Comparison of ENCODE assay signal across 15 cellular contexts in genomic region chr19:34432797-34433196, GRCh38. TPM values are rescaled to one million over a fixed set of nuclear protein-coding genes. Genes with fewer than 3 reads are reported as not detected.
A peak's percentile ranks its signal among the peaks of the same experiment; 100 is the strongest.
DNase-seq lines count a peak whose midpoint lies in the region; ATAC-seq, FAIRE-seq and TF ChIP-seq lines count a peak whose summit lies in the region.
"Had no signal": no experiment of that assay in that cellular context is flagged by ENCODE, and none has a peak within 500 bp of the region (broad histone marks: within the 10 kb centered on the region; RNA-seq: fewer than 3 reads in every experiment).

No MANE protein-coding gene starts in this region.

- H4K20me1 ChIP-seq in HepG2 (ENCODE audit: insufficient read depth, low read length) = peaks cover 47% of the 10 kb centered on the region
- H4K20me1 ChIP-seq in osteoblast (ENCODE audit: insufficient read depth, low read length) = peaks cover 55% of the 10 kb centered on the region

- H3K4me2 ChIP-seq in HepG2 (ENCODE audit: low read depth, low read length) (no peak overlapping the region), osteoblast (ENCODE audit: insufficient read depth, low read length) (no peak overlapping the region)

- H3K9ac ChIP-seq in liver (ENCODE audit: low read depth in 1 of 2, low read length in 2 of 2) (no peak overlapping the region), HepG2 (ENCODE audit: insufficient read depth, low read depth, low read length) (no peak overlapping the region)

- no peak overlapping the region for H2AFZ ChIP-seq in HepG2 (ENCODE audit: low read length)
- H2AFZ ChIP-seq in osteoblast (ENCODE audit: low read length) = no peak overlapping the region

- FAIRE-seq in HepG2 (lab: Jason Lieb, UNC) = no peak
- FAIRE-seq: GM12892 had no signal

- no peak for ATAC-seq in HepG2
- no peak for ATAC-seq in GM18520 (IDR thresholded peaks at IDR 0.05; ENCODE audit: unreplicated experiment)
- ATAC-seq in HG03175 (IDR thresholded peaks at IDR 0.05; ENCODE audit: unreplicated experiment) = no peak
- ATAC-seq in omental fat pad (ENCODE audit: low FRiP score) = no peak
- ATAC-seq: upper lobe of right lung had no signal

- peaks cover 6 to 28% (median 22%) of the 10 kb centered on the region in 4 donors for H3K36me3 ChIP-seq in liver (ENCODE audit: control insufficient read depth in 4 of 4, insufficient read depth in 3 of 4, low read depth in 1 of 4, low read length in 3 of 4)
- peaks cover 6 to 50% of the 10 kb centered on the region in 2 experiments for H3K36me3 ChIP-seq in HepG2 (replicated peaks in 1 of 2; ENCODE audit: control insufficient read depth in 1 of 2, insufficient read depth in 2 of 2, low read length in 2 of 2)
- peaks cover 55% of the 10 kb centered on the region for H3K36me3 ChIP-seq in osteoblast (ENCODE audit: insufficient read depth, low read length)

- H3K27me3 ChIP-seq in liver (ENCODE audit: control insufficient read depth in 4 of 4, insufficient read depth in 4 of 4, low read length in 3 of 4) (no peaks in the 10 kb centered on the region), HepG2 (ENCODE audit: control insufficient read depth in 1 of 2, insufficient read depth in 2 of 2, low read length in 2 of 2) (no peaks in the 10 kb centered on the region; a peak in 1 of 5 replicates), osteoblast (ENCODE audit: insufficient read depth, low read length) (no peaks in the 10 kb centered on the region)
- H3K27me3 ChIP-seq: upper lobe of right lung had no signal

- in situ Hi-C loops in HepG2 (cut with HindIII; ENCODE audit: extremely low pct_ligation_motif_present, low pct_unique_long_range_greater_than_20kb) = no loop called here

- POLR2A ChIA-PET in HepG2 (lab: Yijun Ruan, JAX) = no interaction called here

- WGBS in liver = 86% methylated on average over 5 of the region's 5 CpGs
- 95% methylated on average over 5 of the region's 5 CpGs for WGBS in HepG2 (ENCODE audit: low lambda C conversion rate)

- TF ChIP-seq POLR2A in HepG2 (IDR thresholded peaks at IDR 0.05; ENCODE audit: insufficient read depth in 1 of 2, low read depth in 2 of 2, low read length in 2 of 2) = no peak

- TF ChIP-seq RAD21 in liver (IDR thresholded peaks at IDR 0.05) (no peak), HepG2 (CRISPR knock-in tag; IDR thresholded peaks at IDR 0.05) (no peak)

- CTCF ChIA-PET in HepG2 (lab: Yijun Ruan, JAX; ENCODE audit: low intra/inter-chr PET ratio, low total read pairs) = no interaction called here

- H3K4me1 ChIP-seq in liver (ENCODE audit: control insufficient read depth in 4 of 4, insufficient read depth in 4 of 4, low read length in 3 of 4) (peaks cover 2 to 22% (median 15%) of the 10 kb centered on the region in 4 donors), HepG2 (ENCODE audit: insufficient read depth, low read length) (peaks cover 36% of the 10 kb centered on the region), osteoblast (ENCODE audit: insufficient read depth, low read length) (peaks cover 30% of the 10 kb centered on the region)

- TF ChIP-seq EP300 in HepG2 (IDR thresholded peaks at IDR 0.05; ENCODE audit: low read depth in 2 of 2, low read length in 2 of 2) (no peak), HepG2 (CRISPR knock-in tag; IDR thresholded peaks at IDR 0.05; ENCODE audit: borderline replicate concordance) (no peak)

- DNase-seq in HepG2 (ENCODE audit: low spot score) (no peak), fibroblast of mammary gland (ENCODE audit: low read depth) (peak; percentile 71), osteoblast (ENCODE audit: insufficient read length, low spot score, missing footprints) (no peak), SKM-1 treated with dmso at 0.1 percent for 144 hours (lab: John Stamatoyannopoulos, UW; ENCODE audit: unreplicated experiment) (no peak), omental fat pad (ENCODE audit: low spot score) (no peak)
- DNase-seq: caudate nucleus, HCEC 1CT, NCI-H524, retina, SHP77 treated with DMSO at 0.1 percent for 48 hours, upper lobe of right lung had no signal

- no peaks in the 10 kb centered on the region for H3K9me3 ChIP-seq in liver (ENCODE audit: control insufficient read depth in 4 of 4, low read length in 3 of 4)
- H3K9me3 ChIP-seq in HepG2 (ENCODE audit: low read length) = no peaks in the 10 kb centered on the region
- H3K9me3 ChIP-seq in osteoblast (ENCODE audit: low read depth, low read length) = no peaks in the 10 kb centered on the region
- H3K9me3 ChIP-seq: upper lobe of right lung had no signal

- H3K79me2 ChIP-seq in HepG2 (ENCODE audit: insufficient read depth, low read length) = peaks cover 66% of the 10 kb centered on the region
- H3K79me2 ChIP-seq in osteoblast (ENCODE audit: insufficient read depth, low read length) = peaks cover 92% of the 10 kb centered on the region

- TF ChIP-seq CTCF in liver (IDR thresholded peaks at IDR 0.05; ENCODE audit: low read depth, low read length, missing input control) (no peak), HepG2 (CRISPR knock-in tag; IDR thresholded peaks at IDR 0.05) (no peak), fibroblast of mammary gland (conservative IDR thresholded peaks at IDR 0.05; ENCODE audit: control insufficient read depth, insufficient read depth, low read depth, low read length) (no peak), osteoblast (IDR thresholded peaks at IDR 0.05; ENCODE audit: extremely low read depth, low read depth, low read length) (no peak), omental fat pad (IDR thresholded peaks at IDR 0.05) (no peak)

- no peak overlapping the region for H3K27ac ChIP-seq in liver (ENCODE audit: low read depth in 1 of 2, low read length in 2 of 2)
- H3K27ac ChIP-seq in HepG2 (ENCODE audit: extremely low read length, insufficient read depth, low read length) = no peak overlapping the region
- H3K27ac ChIP-seq in osteoblast (ENCODE audit: low read depth, low read length) = peak overlapping the region; percentile 71
- H3K27ac ChIP-seq: upper lobe of right lung had no signal

- intact Hi-C loops in HepG2 (cut with micrococcal nuclease; ENCODE audit: unreplicated experiment) = no loop called here

- no TSS peak for BruUV-seq in HepG2 (replicated peaks; lab: Mats Ljungman, UMichigan)

- no peak overlapping the region for H3K4me3 ChIP-seq in liver (ENCODE audit: low read depth in 1 of 3, low read length in 3 of 3)
- H3K4me3 ChIP-seq in HepG2 (replicated peaks in 1 of 3; ENCODE audit: insufficient read depth in 1 of 3, low read depth in 2 of 3, low read length in 3 of 3) = no peak overlapping the region
- no peak overlapping the region for H3K4me3 ChIP-seq in fibroblast of mammary gland (ENCODE audit: control insufficient read depth, low read depth, low read length)
- no peak overlapping the region for H3K4me3 ChIP-seq in osteoblast (ENCODE audit: insufficient read depth, low read length)
- H3K4me3 ChIP-seq: upper lobe of right lung had no signal

RNA-seq across cellular contexts. Expression of gene UBA2, which starts 4.6 kb away (rescaled TPM):
- 10 to 100 TPM; 40.2 to 46.3 TPM for total RNA-seq in liver
- polyA plus RNA-seq in liver = 10 to 100 TPM; 15.9 to 20.5 TPM
- total RNA-seq in HepG2 (2016; rRNA removed; fragmentation: Illumina TruSeq; extraction: Trizol) = 222 and 327 TPM in 2 replicates
- total RNA-seq in HepG2 (2016; cell fraction: cytosol; rRNA removed; fragmentation: Illumina TruSeq; extraction: Trizol; ENCODE audit: low read depth) = 111 and 132 TPM in 2 replicates
- total RNA-seq in HepG2 (2016; cell fraction: insoluble cytoplasmic fraction; rRNA removed; fragmentation: Illumina TruSeq; extraction: Trizol) = 217 and 335 TPM in 2 replicates
- total RNA-seq in HepG2 (2016; cell fraction: membrane; rRNA removed; fragmentation: Illumina TruSeq; extraction: Trizol) = 253 and 274 TPM in 2 replicates
- total RNA-seq in HepG2 (2016; cell fraction: nucleus; rRNA removed; fragmentation: Illumina TruSeq; extraction: Trizol) = 84.0 and 88.3 TPM in 2 replicates
- polyA plus RNA-seq in HepG2 (2011; rRNA removed) = 117 and 172 TPM in 2 replicates
- 89.3 and 104 TPM in 2 replicates for polyA plus RNA-seq in HepG2 (2011; cell fraction: cytosol; rRNA removed)
- polyA plus RNA-seq in HepG2 (2011; cell fraction: nucleus; rRNA removed) = 43.7 and 47.8 TPM in 2 replicates
- polyA plus RNA-seq in HepG2 (2012) = 112 and 146 TPM in 2 replicates
- 64.4 and 67.9 TPM in 2 replicates for polyA plus RNA-seq in HepG2 (2016; cell fraction: cytosol; fragmentation: Illumina TruSeq; extraction: Trizol; ENCODE audit: low read depth)
- polyA plus RNA-seq in HepG2 (2016; cell fraction: insoluble cytoplasmic fraction; fragmentation: Illumina TruSeq; extraction: Trizol; ENCODE audit: low read depth) = 228 and 233 TPM in 2 replicates
- 113 and 131 TPM in 2 replicates for polyA plus RNA-seq in HepG2 (2016; cell fraction: membrane; fragmentation: Illumina TruSeq; extraction: Trizol; ENCODE audit: low read depth)
- 93.7 and 95.4 TPM in 2 replicates for polyA plus RNA-seq in HepG2 (2016; cell fraction: nucleus; fragmentation: Illumina TruSeq; extraction: Trizol; ENCODE audit: insufficient read depth, low read depth)
- 113 and 118 TPM in 2 replicates for polyA minus RNA-seq in HepG2 (2011; rRNA and poly(A)+ RNA removed; ENCODE audit: low replicate concordance)
- 132 and 194 TPM in 2 replicates for polyA minus RNA-seq in HepG2 (2011; cell fraction: cytosol; rRNA and poly(A)+ RNA removed)
- polyA minus RNA-seq in HepG2 (2011; cell fraction: nucleus; rRNA and poly(A)+ RNA removed) = 68.1 and 99.3 TPM in 2 replicates
- total RNA-seq in osteoblast = 112 and 121 TPM in 2 replicates
- 100 to 1,000 TPM; 106 to 170 (median 152) TPM for total RNA-seq in omental fat pad

RNA-seq across cellular contexts. Expression of gene PDCD2L, which starts 28.6 kb away (rescaled TPM):
- total RNA-seq in liver (1 to 10 TPM; 5.0 to 5.1 TPM), HepG2 (2016; rRNA removed; fragmentation: Illumina TruSeq; extraction: Trizol) (35.2 and 40.5 TPM in 2 replicates), osteoblast (9.4 and 10.5 TPM in 2 replicates), omental fat pad (10 to 100 TPM in 2 of 4 donors, 1 to 10 TPM in 2; 6.1 to 12.8 (median 9.2) TPM)
- polyA plus RNA-seq in liver (1 to 10 TPM; 3.8 to 7.6 TPM), HepG2 (2011; rRNA removed) (24.5 and 29.3 TPM in 2 replicates)
- 11.6 and 14.8 TPM in 2 replicates for total RNA-seq in HepG2 (2016; cell fraction: cytosol; rRNA removed; fragmentation: Illumina TruSeq; extraction: Trizol; ENCODE audit: low read depth)
- total RNA-seq in HepG2 (2016; cell fraction: insoluble cytoplasmic fraction; rRNA removed; fragmentation: Illumina TruSeq; extraction: Trizol) = 33.1 and 33.4 TPM in 2 replicates
- 13.3 and 18.3 TPM in 2 replicates for total RNA-seq in HepG2 (2016; cell fraction: membrane; rRNA removed; fragmentation: Illumina TruSeq; extraction: Trizol)
- 15.7 and 15.8 TPM in 2 replicates for total RNA-seq in HepG2 (2016; cell fraction: nucleus; rRNA removed; fragmentation: Illumina TruSeq; extraction: Trizol)
- polyA plus RNA-seq in HepG2 (2011; cell fraction: cytosol; rRNA removed) = 30.4 and 32.4 TPM in 2 replicates
- 11.2 and 15.1 TPM in 2 replicates for polyA plus RNA-seq in HepG2 (2011; cell fraction: nucleus; rRNA removed)
- 22.2 and 26.3 TPM in 2 replicates for polyA plus RNA-seq in HepG2 (2012)
- 9.9 and 11.5 TPM in 2 replicates for polyA plus RNA-seq in HepG2 (2016; cell fraction: cytosol; fragmentation: Illumina TruSeq; extraction: Trizol; ENCODE audit: low read depth)
- polyA plus RNA-seq in HepG2 (2016; cell fraction: insoluble cytoplasmic fraction; fragmentation: Illumina TruSeq; extraction: Trizol; ENCODE audit: low read depth) = 28.1 and 29.2 TPM in 2 replicates
- polyA plus RNA-seq in HepG2 (2016; cell fraction: membrane; fragmentation: Illumina TruSeq; extraction: Trizol; ENCODE audit: low read depth) = 11.1 and 13.6 TPM in 2 replicates
- 16.5 and 17.5 TPM in 2 replicates for polyA plus RNA-seq in HepG2 (2016; cell fraction: nucleus; fragmentation: Illumina TruSeq; extraction: Trizol; ENCODE audit: insufficient read depth, low read depth)
- polyA minus RNA-seq in HepG2 (2011; rRNA and poly(A)+ RNA removed; ENCODE audit: low replicate concordance) = 34.1 and 34.4 TPM in 2 replicates
- 6.5 and 7.9 TPM in 2 replicates for polyA minus RNA-seq in HepG2 (2011; cell fraction: cytosol; rRNA and poly(A)+ RNA removed)
- 11.6 and 12.1 TPM in 2 replicates for polyA minus RNA-seq in HepG2 (2011; cell fraction: nucleus; rRNA and poly(A)+ RNA removed)

RNA-seq across cellular contexts. Expression of gene WTIP, which starts 48.8 kb away (rescaled TPM):
- 1 to 10 TPM; 2.4 to 2.7 TPM for total RNA-seq in liver
- under 1 TPM; 0.08 to 0.88 TPM for polyA plus RNA-seq in liver
- total RNA-seq in HepG2 (2016; rRNA removed; fragmentation: Illumina TruSeq; extraction: Trizol) = 9.0 and 15.0 TPM in 2 replicates
- total RNA-seq in HepG2 (2016; cell fraction: cytosol; rRNA removed; fragmentation: Illumina TruSeq; extraction: Trizol; ENCODE audit: low read depth) = 12.3 and 12.5 TPM in 2 replicates
- total RNA-seq in HepG2 (2016; cell fraction: insoluble cytoplasmic fraction; rRNA removed; fragmentation: Illumina TruSeq; extraction: Trizol) = 7.6 and 12.6 TPM in 2 replicates
- total RNA-seq in HepG2 (2016; cell fraction: membrane; rRNA removed; fragmentation: Illumina TruSeq; extraction: Trizol) = 23.0 and 32.2 TPM in 2 replicates
- 6.1 and 7.1 TPM in 2 replicates for total RNA-seq in HepG2 (2016; cell fraction: nucleus; rRNA removed; fragmentation: Illumina TruSeq; extraction: Trizol)
- polyA plus RNA-seq in HepG2 (2011; rRNA removed) = 18.1 and 20.9 TPM in 2 replicates
- polyA plus RNA-seq in HepG2 (2011; cell fraction: cytosol; rRNA removed) = 13.7 and 18.9 TPM in 2 replicates
- 11.0 and 12.4 TPM in 2 replicates for polyA plus RNA-seq in HepG2 (2011; cell fraction: nucleus; rRNA removed)
- 6.7 and 12.4 TPM in 2 replicates for polyA plus RNA-seq in HepG2 (2012)
- 9.0 and 11.1 TPM in 2 replicates for polyA plus RNA-seq in HepG2 (2016; cell fraction: cytosol; fragmentation: Illumina TruSeq; extraction: Trizol; ENCODE audit: low read depth)
- polyA plus RNA-seq in HepG2 (2016; cell fraction: insoluble cytoplasmic fraction; fragmentation: Illumina TruSeq; extraction: Trizol; ENCODE audit: low read depth) = 7.0 and 8.8 TPM in 2 replicates
- 18.0 and 20.4 TPM in 2 replicates for polyA plus RNA-seq in HepG2 (2016; cell fraction: membrane; fragmentation: Illumina TruSeq; extraction: Trizol; ENCODE audit: low read depth)
- polyA plus RNA-seq in HepG2 (2016; cell fraction: nucleus; fragmentation: Illumina TruSeq; extraction: Trizol; ENCODE audit: insufficient read depth, low read depth) = 7.5 and 9.5 TPM in 2 replicates
- 3.6 and 41.2 TPM in 2 replicates for polyA minus RNA-seq in HepG2 (2011; rRNA and poly(A)+ RNA removed; ENCODE audit: low replicate concordance)
- 11.4 and 11.8 TPM in 2 replicates for polyA minus RNA-seq in HepG2 (2011; cell fraction: cytosol; rRNA and poly(A)+ RNA removed)
- polyA minus RNA-seq in HepG2 (2011; cell fraction: nucleus; rRNA and poly(A)+ RNA removed) = 2.4 and 5.6 TPM in 2 replicates
- 38.7 and 43.9 TPM in 2 replicates for total RNA-seq in osteoblast
- 10 to 100 TPM; 12.3 to 26.4 (median 19.6) TPM for total RNA-seq in omental fat pad
